ENCODE assay signal across 8 cellular contexts in the genomic region with DNA sequence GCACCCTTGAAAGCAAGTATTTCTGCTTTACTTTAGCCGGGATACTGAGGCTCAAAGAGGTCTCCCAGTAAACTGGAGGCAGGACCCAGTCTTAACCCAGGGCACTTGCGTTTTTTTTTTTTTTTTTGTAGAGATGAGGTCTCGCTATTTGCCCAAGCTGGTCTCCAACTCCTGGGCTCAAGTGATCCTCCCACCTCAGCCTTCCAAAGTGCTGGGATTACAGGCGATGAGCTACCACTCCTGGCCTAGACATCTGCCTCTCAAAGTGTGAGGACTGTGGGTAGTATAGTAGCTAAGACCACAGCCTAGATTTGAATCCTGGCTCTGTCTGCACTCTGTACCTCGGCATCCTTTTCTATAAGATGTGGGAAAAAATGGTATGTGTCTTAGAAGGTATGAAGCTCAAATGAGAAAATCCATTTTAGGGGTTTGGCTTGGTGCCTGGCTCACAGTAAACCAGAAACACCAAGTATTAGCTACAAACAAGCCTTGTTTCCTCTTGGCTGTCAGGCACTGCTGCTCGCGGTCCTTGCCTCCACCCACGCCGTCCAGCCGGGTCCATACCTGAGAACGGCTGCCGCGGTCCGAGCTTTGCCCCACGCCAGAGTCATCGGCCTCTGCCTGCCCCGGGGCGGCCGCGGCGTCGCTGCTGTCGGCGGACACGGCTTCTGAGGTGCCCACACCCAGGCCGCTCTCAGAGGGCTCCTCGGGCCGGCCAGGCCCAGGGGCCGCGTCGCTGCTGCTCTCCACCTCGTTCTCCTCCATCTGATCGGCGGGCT. TPM values are rescaled to one million over a fixed set of nuclear protein-coding genes. Genes with fewer than 3 reads are reported as not detected.
DNase-seq lines count a peak whose midpoint lies in the region; ATAC-seq, FAIRE-seq and TF ChIP-seq lines count a peak whose summit lies in the region.

No MANE protein-coding gene starts in this region.

- DNase-seq in activated CD8-positive, alpha-beta memory T cell treated with anti-CD3 and anti-CD28 coated beads, Interleukin-2, amount 10 ng/mL, durations not matched to agents 7 days and 5 days, result peak; percentile 56
- DNase-seq in activated CD8-positive, alpha-beta memory T cell treated with anti-CD3 and anti-CD28 coated beads, Interleukin-2, amount 50 U/mL, for 48 hours, result no peak
- DNase-seq in brain microvascular endothelial cell (peak; percentile 17), kidney epithelial cell (ENCODE audit: low read depth) (no peak), HTR-8/SVneo (ENCODE audit: insufficient read length, low spot score) (no peak)
- DNase-seq in stimulated activated naive CD4-positive, alpha-beta T cell treated with Interleukin-2 at 50 U/mL for 16 hours (lab: John Stamatoyannopoulos, UW), result peak; percentile 35

- in situ Hi-C loops in brain microvascular endothelial cell (cut with HindIII; ENCODE audit: low pct_ligation_motif_present, low sequenced_read_pairs), result no loop called here

- TF ChIP-seq CTCF in brain microvascular endothelial cell (IDR thresholded peaks at IDR 0.05; ENCODE audit: low read depth, low read length, missing control alignments) (no peak), kidney epithelial cell (IDR thresholded peaks at IDR 0.05; ENCODE audit: insufficient read depth, low read length, poor library complexity, severe bottlenecking) (no peak)

- peak overlapping the region; percentile 98 for H3K27ac ChIP-seq in KOPT-K1 (ENCODE audit: low read depth, low read length, poor library complexity, severe bottlenecking)
- H3K27ac ChIP-seq in brain microvascular endothelial cell, result peak overlapping the region; percentile 100

- H3K27me3 Mint-ChIP-seq in activated CD8-positive, alpha-beta memory T cell treated with anti-CD3 and anti-CD28 coated beads, Interleukin-2, amount 10 ng/mL, durations not matched to agents 7 days and 5 days, result no peaks in the 10 kb centered on the region

- H3K4me3 Mint-ChIP-seq in activated CD8-positive, alpha-beta memory T cell treated with anti-CD3 and anti-CD28 coated beads, Interleukin-2, amount 10 ng/mL, durations not matched to agents 7 days and 5 days, result peak overlapping the region; percentile 82

- H3K9me3 ChIP-seq in KOPT-K1 (ENCODE audit: insufficient read depth, low read length, poor library complexity, severe bottlenecking), result no peaks in the 10 kb centered on the region

- FAIRE-seq in HTR-8/SVneo (lab: Jason Lieb, UNC), result no peak

- H3K36me3 Mint-ChIP-seq in activated CD8-positive, alpha-beta memory T cell treated with anti-CD3 and anti-CD28 coated beads, Interleukin-2, amount 10 ng/mL, durations not matched to agents 7 days and 5 days, result peaks cover 12% of the 10 kb centered on the region

- peaks cover 22% of the 10 kb centered on the region for H3K4me1 Mint-ChIP-seq in activated CD8-positive, alpha-beta memory T cell treated with anti-CD3 and anti-CD28 coated beads, Interleukin-2, amount 10 ng/mL, durations not matched to agents 7 days and 5 days

- CTCF ChIA-PET in activated CD8-positive, alpha-beta memory T cell treated with anti-CD3 and anti-CD28 coated beads, Interleukin-2, amount 10 ng/mL, durations not matched to agents 7 days and 5 days (lab: Charles Lee), result interaction anchor here (0.8 to 13.4 kb wide), 38 partner anchors 9 to 658 kb away, joined by 3 to 117 read pairs (median 6); partner anchors contain the start of genes ACOT8, CTSA, DNTTIP1 and ELMO2

- ATAC-seq in activated CD8-positive, alpha-beta memory T cell treated with anti-CD3 and anti-CD28 coated beads, Interleukin-2, amount 10 ng/mL, durations not matched to agents 7 days and 5 days, result peak; percentile 3
- ATAC-seq in HG02798 (IDR thresholded peaks at IDR 0.05; ENCODE audit: poor library complexity, unreplicated experiment), result no peak

- H3K27me3 ChIP-seq in brain microvascular endothelial cell (replicated peaks) (no peaks in the 10 kb centered on the region), kidney epithelial cell (ENCODE audit: control insufficient read depth, insufficient read depth, low read length) (no peaks in the 10 kb centered on the region)

- peaks cover 42% of the 10 kb centered on the region for H3K36me3 ChIP-seq in KOPT-K1 (ENCODE audit: insufficient read depth, low read length)
- peaks cover 23% of the 10 kb centered on the region for H3K36me3 ChIP-seq in brain microvascular endothelial cell (replicated peaks)
- H3K36me3 ChIP-seq in kidney epithelial cell (ENCODE audit: control insufficient read depth, insufficient read depth, low read length), result peaks cover 1% of the 10 kb centered on the region

- peak overlapping the region; percentile 99 for H3K27ac Mint-ChIP-seq in activated CD8-positive, alpha-beta memory T cell treated with anti-CD3 and anti-CD28 coated beads, Interleukin-2, amount 10 ng/mL, durations not matched to agents 7 days and 5 days

- peak overlapping the region; percentile 96 for H3K4me3 ChIP-seq in brain microvascular endothelial cell (ENCODE audit: low read depth, low read length)
- H3K4me3 ChIP-seq in kidney epithelial cell (ENCODE audit: low read depth, low read length), result peak overlapping the region; percentile 84

- H3K9me3 Mint-ChIP-seq in activated CD8-positive, alpha-beta memory T cell treated with anti-CD3 and anti-CD28 coated beads, Interleukin-2, amount 10 ng/mL, durations not matched to agents 7 days and 5 days (ENCODE audit: low read depth), result no peaks in the 10 kb centered on the region

RNA-seq across cellular contexts. Expression of gene ZNF335, which starts 1.2 kb away (rescaled TPM):
- total RNA-seq in activated CD8-positive, alpha-beta memory T cell treated with anti-CD3 and anti-CD28 coated beads, Interleukin-2, amount 10 ng/mL, durations not matched to agents 7 days and 5 days, result 10 to 100 TPM; 39.4 to 40.6 TPM
- total RNA-seq in kidney epithelial cell, result 20.3 and 26.7 TPM in 2 replicates

RNA-seq across cellular contexts. Expression of gene PCIF1, which starts 36.4 kb away (rescaled TPM):
- 10 to 100 TPM; 41.6 to 52.3 TPM for total RNA-seq in activated CD8-positive, alpha-beta memory T cell treated with anti-CD3 and anti-CD28 coated beads, Interleukin-2, amount 10 ng/mL, durations not matched to agents 7 days and 5 days
- total RNA-seq in kidney epithelial cell, result 22.4 and 29.2 TPM in 2 replicates

RNA-seq across cellular contexts. Expression of gene MMP9, which starts 37.9 kb away (rescaled TPM):
- total RNA-seq in activated CD8-positive, alpha-beta memory T cell treated with anti-CD3 and anti-CD28 coated beads, Interleukin-2, amount 10 ng/mL, durations not matched to agents 7 days and 5 days, result under 1 TPM in 1 of 2 experiments, not detected in 1; 0.30 TPM
- total RNA-seq in kidney epithelial cell, result 33.8 and 39.5 TPM in 2 replicates

RNA-seq across cellular contexts. Expression of gene SLC12A5, which starts 58.2 kb away (rescaled TPM):
- total RNA-seq in activated CD8-positive, alpha-beta memory T cell treated with anti-CD3 and anti-CD28 coated beads, Interleukin-2, amount 10 ng/mL, durations not matched to agents 7 days and 5 days, result 1 to 10 TPM; 1.7 to 2.0 TPM
- 1.3 TPM in 1 of 2 replicates, not detected in the other for total RNA-seq in kidney epithelial cell

RNA-seq across cellular contexts. Expression of gene PLTP, which starts 58.9 kb away (rescaled TPM):
- total RNA-seq in activated CD8-positive, alpha-beta memory T cell treated with anti-CD3 and anti-CD28 coated beads, Interleukin-2, amount 10 ng/mL, durations not matched to agents 7 days and 5 days, result 1 to 10 TPM; 3.2 to 3.3 TPM
- 55.8 and 71.1 TPM in 2 replicates for total RNA-seq in kidney epithelial cell

Comparison
In these comparisons a context has a peak if more than half of its experiments do, and no peak if none do; other contexts are left out.
1. DNase-seq: peak in activated CD8-positive, alpha-beta memory T cell treated with anti-CD3 and anti-CD28 coated beads, Interleukin-2, amount 10 ng/mL, durations not matched to agents 7 days and 5 days (single experiment), brain microvascular endothelial cell (single experiment) and stimulated activated naive CD4-positive, alpha-beta T cell treated with Interleukin-2 at 50 U/mL for 16 hours (single experiment); none in activated CD8-positive, alpha-beta memory T cell treated with anti-CD3 and anti-CD28 coated beads, Interleukin-2, amount 50 U/mL, for 48 hours (single experiment), kidney epithelial cell (single experiment) and HTR-8/SVneo (single experiment).
2. RNA of gene MMP9, which starts 37.9 kb away (total RNA-seq): 33.8 to 39.5 TPM in kidney epithelial cell; 0.30 TPM in activated CD8-positive, alpha-beta memory T cell treated with anti-CD3 and anti-CD28 coated beads, Interleukin-2, amount 10 ng/mL, durations not matched to agents 7 days and 5 days; every median in the first group is over 10 times any median in the second.